Comparison of ENCODE assay signal across 15 cellular contexts in the genomic region with DNA sequence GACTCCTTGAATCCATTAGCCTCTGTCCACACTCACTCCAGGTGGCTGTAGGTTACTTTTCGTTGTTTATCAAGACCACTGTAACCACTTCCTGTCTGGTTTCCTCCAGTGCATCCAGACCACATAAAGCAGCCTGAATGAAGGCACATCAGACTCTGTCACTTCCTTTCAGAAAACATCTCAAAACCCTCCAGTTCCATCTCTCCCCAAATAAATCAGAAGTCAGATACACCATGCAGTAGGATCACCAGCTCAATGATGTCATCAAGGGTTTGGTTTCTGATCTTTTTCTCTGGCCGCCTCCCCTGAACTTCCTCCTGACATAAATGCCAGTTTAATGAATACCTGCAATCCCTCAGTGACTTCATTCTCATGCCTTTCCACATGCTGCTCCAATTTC.
DNase-seq lines count a peak whose midpoint lies in the region; ATAC-seq and TF ChIP-seq lines count a peak whose summit lies in the region.
"Had no signal": no experiment of that assay in that cellular context is flagged by ENCODE, and none has a peak within 500 bp of the region (broad histone marks: within the 10 kb centered on the region; RNA-seq: fewer than 3 reads in every experiment).

No MANE protein-coding gene starts in this region.

- H3K4me1 ChIP-seq in psoas muscle, result no peaks in the 10 kb centered on the region

- DNase-seq in A172 (ENCODE audit: low spot score) (peak; percentile 52), NB4 (ENCODE audit: low read depth) (peak; percentile 23), psoas muscle (no peak)
- DNase-seq in activated T-helper 1 cell treated with anti-CD3 and anti-CD28 coated beads, Interleukin-12 subunit alpha, Interleukin-12 subunit beta, Interleukin-2, Interleukin-4 antibody, amounts not matched to agents 30 ng/mL and 10 ng/mL and 1 ng/mL, durations not matched to agents 14 hours and 24 hours and 36 hours (ENCODE audit: low spot score), result no peak
- DNase-seq: activated T-cell treated with anti-CD3 and anti-CD28 coated beads, Interleukin-2, amount 50 U/mL, for 72 hours; hippocampal formation; NCI-H748 treated with DMSO at 0.1 percent for 48 hours; stimulated activated CD4-positive, alpha-beta T cell treated with anti-CD3 and anti-CD28 coated beads, Interleukin-4, amount 100 ng/mL, for 4 hours had no signal

- TF ChIP-seq CTCF in NB4 (IDR thresholded peaks at IDR 0.05; ENCODE audit: low read depth, low read length), result no peak
- TF ChIP-seq CTCF in psoas muscle (IDR thresholded peaks at IDR 0.05), result no peak

- intact Hi-C loops in psoas muscle (cut with DNase I), result no loop called here
- intact Hi-C loops in activated T-helper 1 cell treated with anti-CD3 and anti-CD28 coated beads, Interleukin-12 subunit alpha, Interleukin-12 subunit beta, Interleukin-2, Interleukin-4 antibody, amounts not matched to agents 30 ng/mL and 10 ng/mL and 1 ng/mL, durations not matched to agents 14 hours and 24 hours and 36 hours (cut with micrococcal nuclease), result no loop called here

- H3K27me3 Mint-ChIP-seq in activated T-helper 1 cell treated with anti-CD3 and anti-CD28 coated beads, Interleukin-12 subunit alpha, Interleukin-12 subunit beta, Interleukin-2, Interleukin-4 antibody, amounts not matched to agents 30 ng/mL and 10 ng/mL and 1 ng/mL, durations not matched to agents 14 hours and 24 hours and 36 hours (ENCODE audit: insufficient read depth), result no peaks in the 10 kb centered on the region
- H3K27me3 Mint-ChIP-seq in activated T-helper 17 cell treated with anti-CD3 and anti-CD28 coated beads, Interleukin-2, amount 50 U/mL, for 72 hours, result no peaks in the 10 kb centered on the region
- H3K27me3 Mint-ChIP-seq: dendritic cell treated with granulocyte-macrophage colony-stimulating factor and Interleukin-4, amounts not matched to agents 40 ng/mL and 50 ng/mL, for 4 days; type B pancreatic cell had no signal

- no peaks in the 10 kb centered on the region for H3K36me3 Mint-ChIP-seq in activated T-helper 1 cell treated with anti-CD3 and anti-CD28 coated beads, Interleukin-12 subunit alpha, Interleukin-12 subunit beta, Interleukin-2, Interleukin-4 antibody, amounts not matched to agents 30 ng/mL and 10 ng/mL and 1 ng/mL, durations not matched to agents 14 hours and 24 hours and 36 hours (ENCODE audit: low read depth)
- no peaks in the 10 kb centered on the region for H3K36me3 Mint-ChIP-seq in activated T-helper 17 cell treated with anti-CD3 and anti-CD28 coated beads, Interleukin-2, amount 50 U/mL, for 72 hours (ENCODE audit: low read depth)
- H3K36me3 Mint-ChIP-seq: type B pancreatic cell had no signal

- no peak overlapping the region for H3K4me3 ChIP-seq in NB4 (ENCODE audit: low read depth, low read length)
- no peak overlapping the region for H3K4me3 ChIP-seq in psoas muscle

- H3K27ac ChIP-seq in psoas muscle, result no peak overlapping the region

- no peaks in the 10 kb centered on the region for H3K27me3 ChIP-seq in psoas muscle (ENCODE audit: insufficient read depth in 3 of 3, low read length in 2 of 3)

- no peaks in the 10 kb centered on the region for H3K4me1 Mint-ChIP-seq in activated T-helper 1 cell treated with anti-CD3 and anti-CD28 coated beads, Interleukin-12 subunit alpha, Interleukin-12 subunit beta, Interleukin-2, Interleukin-4 antibody, amounts not matched to agents 30 ng/mL and 10 ng/mL and 1 ng/mL, durations not matched to agents 14 hours and 24 hours and 36 hours (ENCODE audit: low read depth)
- H3K4me1 Mint-ChIP-seq in activated T-helper 17 cell treated with anti-CD3 and anti-CD28 coated beads, Interleukin-2, amount 50 U/mL, for 72 hours, result no peaks in the 10 kb centered on the region

- peaks cover 4% of the 10 kb centered on the region for H3K9me3 Mint-ChIP-seq in activated T-helper 1 cell treated with anti-CD3 and anti-CD28 coated beads, Interleukin-12 subunit alpha, Interleukin-12 subunit beta, Interleukin-2, Interleukin-4 antibody, amounts not matched to agents 30 ng/mL and 10 ng/mL and 1 ng/mL, durations not matched to agents 14 hours and 24 hours and 36 hours
- peaks cover 3% of the 10 kb centered on the region for H3K9me3 Mint-ChIP-seq in activated T-helper 17 cell treated with anti-CD3 and anti-CD28 coated beads, Interleukin-2, amount 50 U/mL, for 72 hours
- H3K9me3 Mint-ChIP-seq: nephron, type B pancreatic cell had no signal

- no peaks in the 10 kb centered on the region for H3K9me3 ChIP-seq in psoas muscle

- H3K36me3 ChIP-seq in psoas muscle (ENCODE audit: insufficient read depth in 1 of 2, low read depth in 1 of 2), result no peaks in the 10 kb centered on the region

- H3K27ac Mint-ChIP-seq in activated T-helper 1 cell treated with anti-CD3 and anti-CD28 coated beads, Interleukin-12 subunit alpha, Interleukin-12 subunit beta, Interleukin-2, Interleukin-4 antibody, amounts not matched to agents 30 ng/mL and 10 ng/mL and 1 ng/mL, durations not matched to agents 14 hours and 24 hours and 36 hours, result no peak overlapping the region
- no peak overlapping the region for H3K27ac Mint-ChIP-seq in activated T-helper 17 cell treated with anti-CD3 and anti-CD28 coated beads, Interleukin-2, amount 50 U/mL, for 72 hours
- H3K27ac Mint-ChIP-seq: activated T-cell treated with anti-CD3 and anti-CD28 coated beads, Interleukin-2, amount 50 U/mL, for 72 hours; dendritic cell treated with granulocyte-macrophage colony-stimulating factor and Interleukin-4, amounts not matched to agents 40 ng/mL and 50 ng/mL, for 4 days; nephron; type B pancreatic cell had no signal

- ATAC-seq in GM19043 (IDR thresholded peaks at IDR 0.05; ENCODE audit: low read depth, unreplicated experiment) (peak; percentile 71), HG02943 (IDR thresholded peaks at IDR 0.05; ENCODE audit: low read depth, unreplicated experiment) (peak; percentile 85), psoas muscle (no peak), SK-N-SH treated with all-trans-retinoic acid at 6 μM for 48 hours (no peak)
- ATAC-seq in activated T-helper 17 cell treated with anti-CD3 and anti-CD28 coated beads, Interleukin-2, amount 50 U/mL, for 72 hours (replicated peaks), result no peak
- ATAC-seq: activated T-cell treated with anti-CD3 and anti-CD28 coated beads, Interleukin-2, amount 50 U/mL, for 72 hours had no signal

- TF ChIP-seq POLR2A in NB4 (IDR thresholded peaks at IDR 0.05; ENCODE audit: extremely low read depth, insufficient read length), result no peak

- H3K4me3 Mint-ChIP-seq in activated T-helper 1 cell treated with anti-CD3 and anti-CD28 coated beads, Interleukin-12 subunit alpha, Interleukin-12 subunit beta, Interleukin-2, Interleukin-4 antibody, amounts not matched to agents 30 ng/mL and 10 ng/mL and 1 ng/mL, durations not matched to agents 14 hours and 24 hours and 36 hours, result no peak overlapping the region
- no peak overlapping the region for H3K4me3 Mint-ChIP-seq in activated T-helper 17 cell treated with anti-CD3 and anti-CD28 coated beads, Interleukin-2, amount 50 U/mL, for 72 hours
- H3K4me3 Mint-ChIP-seq: activated T-cell treated with anti-CD3 and anti-CD28 coated beads, Interleukin-2, amount 50 U/mL, for 72 hours; dendritic cell treated with granulocyte-macrophage colony-stimulating factor and Interleukin-4, amounts not matched to agents 40 ng/mL and 50 ng/mL, for 4 days; nephron; type B pancreatic cell had no signal

- 66 to 84% (median 83%) methylated on average over 2 of the region's 2 CpGs for WGBS in psoas muscle, 3 donors

TF ChIP-seq in SK-N-SH treated with all-trans-retinoic acid at 6 μM for 48 hours, 23 proteins besides CTCF, POLR2A, EP300 and RAD21:
- TF ChIP-seq ISL1 (CRISPR knock-in tag; IDR thresholded peaks at IDR 0.05) (no peak), ZNF70 (CRISPR knock-in tag; IDR thresholded peaks at IDR 0.05) (no peak), TCF4 (CRISPR knock-in tag; IDR thresholded peaks at IDR 0.05; ENCODE audit: borderline replicate concordance) (no peak), POU6F1 (CRISPR knock-in tag; IDR thresholded peaks at IDR 0.05; ENCODE audit: borderline replicate concordance, low read depth) (no peak), CSDC2 (CRISPR knock-in tag; IDR thresholded peaks at IDR 0.05) (no peak), CSRNP3 (CRISPR knock-in tag; IDR thresholded peaks at IDR 0.05) (no peak), ZNF565 (CRISPR knock-in tag; conservative IDR thresholded peaks at IDR 0.05; ENCODE audit: low read depth) (no peak), ZNF8 (CRISPR knock-in tag; IDR thresholded peaks at IDR 0.05) (no peak)
TF ChIP-seq in SK-N-SH treated with all-trans-retinoic acid at 6 μM for 48 hours: peak in this region for 0.

Comparison
In these comparisons a context has a peak if more than half of its experiments do, and no peak if none do; other contexts are left out.
1. DNase-seq: peak in A172 (single experiment) and NB4 (single experiment); none in psoas muscle (0 of 2) and activated T-helper 1 cell treated with anti-CD3 and anti-CD28 coated beads, Interleukin-12 subunit alpha, Interleukin-12 subunit beta, Interleukin-2, Interleukin-4 antibody, amounts not matched to agents 30 ng/mL and 10 ng/mL and 1 ng/mL, durations not matched to agents 14 hours and 24 hours and 36 hours (single experiment).
2. ATAC-seq: peak in GM19043 (single experiment) and HG02943 (single experiment); none in psoas muscle (0 of 4), SK-N-SH treated with all-trans-retinoic acid at 6 μM for 48 hours (single experiment) and activated T-helper 17 cell treated with anti-CD3 and anti-CD28 coated beads, Interleukin-2, amount 50 U/mL, for 72 hours (single experiment).